ENCODE assay signal across 8 cellular contexts in genomic region chr18:3245853-3246635, GRCh38. TPM values are rescaled to one million over a fixed set of nuclear protein-coding genes. Genes with fewer than 3 reads are reported as not detected.
DNase-seq lines count a peak whose midpoint lies in the region; ATAC-seq, FAIRE-seq and TF ChIP-seq lines count a peak whose summit lies in the region.

No MANE protein-coding gene starts in this region.

- WGBS in A549 (ENCODE audit: missing lambda C conversion rate) = 4% methylated on average over 28 of the region's 29 CpGs

- peak; percentile 96 to 97 for TF ChIP-seq RAD21 in A549 (conservative IDR thresholded peaks at IDR 0.05 in 1 of 2, IDR thresholded peaks at IDR 0.05 in 1 of 2)

- H3K4me1 ChIP-seq in A549 = peaks cover 24% of the 10 kb centered on the region

- no peak for FAIRE-seq in A549 (lab: Jason Lieb, UNC)

- H3K9me3 ChIP-seq in A549 (peaks cover 5% of the 10 kb centered on the region; the same call in 1 of the 3 replicates), WERI-Rb-1 (ENCODE audit: severe bottlenecking) (peaks cover 4% of the 10 kb centered on the region)

- no peak for TF ChIP-seq EP300 in A549 (IDR thresholded peaks at IDR 0.05)

- POLR2A ChIA-PET in A549 (lab: Yijun Ruan, JAX) = interaction anchor here (0.9 to 1.5 kb wide), 3 partner anchors 261 to 340 kb away, joined by 4 read pairs; no protein-coding TSS in a partner anchor

- TF ChIP-seq POLR2A in A549 (IDR thresholded peaks at IDR 0.05; ENCODE audit: low read length) = no peak

- TF ChIP-seq CTCF in A549 (IDR thresholded peaks at IDR 0.05) (peak; percentile 81), WERI-Rb-1 (IDR thresholded peaks at IDR 0.05; ENCODE audit: low read depth, low read length) (peak; percentile 98), cardiac fibroblast (IDR thresholded peaks at IDR 0.05; ENCODE audit: low read depth, low read length) (peak; percentile 93)

- H3K27me3 ChIP-seq in WERI-Rb-1 (ENCODE audit: insufficient read depth, low read depth, severe bottlenecking) = no peaks in the 10 kb centered on the region

- DNase-seq in A549 (ENCODE audit: low read depth in 1 of 2, low spot score in 1 of 2) = peak; percentile 43 to 89
- DNase-seq in NCI-H2171 (lab: John Stamatoyannopoulos, UW) = peak; percentile 80
- peak; percentile 87 for DNase-seq in WERI-Rb-1
- peak; percentile 92 for DNase-seq in cardiac fibroblast (ENCODE audit: low read depth in 2 of 2)
- peak; percentile 96 for DNase-seq in islet precursor cell
- DNase-seq in stimulated activated CD4-positive, alpha-beta T cell treated with anti-CD3 and anti-CD28 coated beads, Interleukin-12 subunit alpha, Interleukin-12 subunit beta, amount 100 ng/mL, for 4 hours = peak; percentile 74

- ATAC-seq in A549 (peak; percentile 79 to 83), GM18511 (IDR thresholded peaks at IDR 0.05; ENCODE audit: unreplicated experiment) (peak; percentile 52), HG03064 (IDR thresholded peaks at IDR 0.05; ENCODE audit: low read depth, unreplicated experiment) (peak; percentile 47)

- peak overlapping the region; percentile 71 for H3K4me2 ChIP-seq in A549

- CTCF ChIA-PET in A549 (lab: Yijun Ruan, JAX) = interaction anchor here (0.5 to 3.1 kb wide), 54 partner anchors 9 to 482 kb away, joined by 3 to 35 read pairs (median 4); partner anchors contain the start of gene MYOM1

- H3K27ac ChIP-seq in A549 = peak overlapping the region; percentile 93 to 98
- H3K27ac ChIP-seq in WERI-Rb-1 = no peak overlapping the region

- peak overlapping the region; percentile 41 for H3K4me3 ChIP-seq in A549
- no peak overlapping the region for H3K4me3 ChIP-seq in WERI-Rb-1 (ENCODE audit: low read depth, low read length)
- peak overlapping the region; percentile 24 to 64 for H3K4me3 ChIP-seq in cardiac fibroblast (replicated peaks in 1 of 2; ENCODE audit: low read depth in 2 of 2, low read length in 2 of 2)

- H3K36me3 ChIP-seq in WERI-Rb-1 = peaks cover 2% of the 10 kb centered on the region; the same call in 1 of the 2 replicates

TF ChIP-seq in A549, 52 proteins besides CTCF, POLR2A, EP300 and RAD21:
- TF ChIP-seq HMGXB4 (CRISPR knock-in tag; IDR thresholded peaks at IDR 0.05; ENCODE audit: borderline replicate concordance) = 0 out of 2 replicates have a peak, but pooled peaks have one; percentile 42
- TF ChIP-seq SMC3 (IDR thresholded peaks at IDR 0.05) = peak; percentile 90
- TF ChIP-seq RARB (CRISPR knock-in tag; IDR thresholded peaks at IDR 0.05) = no peak

RNA-seq across cellular contexts. Expression of gene MYL12A, which starts 1.6 kb away (rescaled TPM):
- 446 and 510 TPM in 2 replicates for polyA plus RNA-seq in A549 (2011; rRNA removed)
- polyA plus RNA-seq in A549 (2012; cell fraction: cytosol; rRNA removed) = 183 and 195 TPM in 2 replicates
- 75.7 and 105 TPM in 2 replicates for polyA plus RNA-seq in A549 (2012; cell fraction: nucleus; rRNA removed)
- 514 to 544 TPM (median 539 TPM) in 3 replicates for polyA plus RNA-seq in A549 (2017; fragmentation: RNase III; extraction: RNeasy Plus Mini Kit Qiagen cat#74134 plus additional on column Dnase treatment)
- polyA minus RNA-seq in A549 (2011; rRNA and poly(A)+ RNA removed) = 165 and 202 TPM in 2 replicates

RNA-seq across cellular contexts. Expression of gene MYL12B, which starts 15.9 kb away (rescaled TPM):
- polyA plus RNA-seq in A549 (2011; rRNA removed) = 484 and 498 TPM in 2 replicates
- 333 and 358 TPM in 2 replicates for polyA plus RNA-seq in A549 (2012; cell fraction: cytosol; rRNA removed)
- 118 and 127 TPM in 2 replicates for polyA plus RNA-seq in A549 (2012; cell fraction: nucleus; rRNA removed)
- polyA plus RNA-seq in A549 (2017; fragmentation: RNase III; extraction: RNeasy Plus Mini Kit Qiagen cat#74134 plus additional on column Dnase treatment) = 419 to 437 TPM (median 426 TPM) in 3 replicates
- polyA minus RNA-seq in A549 (2011; rRNA and poly(A)+ RNA removed) = 129 and 132 TPM in 2 replicates

RNA-seq across cellular contexts. Expression of gene MYOM1, which starts 26.3 kb away (rescaled TPM):
- polyA plus RNA-seq in A549 (2011; rRNA removed) (0.30 and 0.36 TPM in 2 replicates), A549 (2017; fragmentation: RNase III; extraction: RNeasy Plus Mini Kit Qiagen cat#74134 plus additional on column Dnase treatment) (0.18 to 0.34 TPM (median 0.33 TPM) in 3 replicates)
- polyA plus RNA-seq in A549 (2012; cell fraction: cytosol; rRNA removed) = 0.08 and 0.16 TPM in 2 replicates
- 0.10 and 0.53 TPM in 2 replicates for polyA plus RNA-seq in A549 (2012; cell fraction: nucleus; rRNA removed)
- 0.25 and 0.29 TPM in 2 replicates for polyA minus RNA-seq in A549 (2011; rRNA and poly(A)+ RNA removed)
